Comparison of ENCODE assay signal across 1 cellular context in the genomic region with DNA sequence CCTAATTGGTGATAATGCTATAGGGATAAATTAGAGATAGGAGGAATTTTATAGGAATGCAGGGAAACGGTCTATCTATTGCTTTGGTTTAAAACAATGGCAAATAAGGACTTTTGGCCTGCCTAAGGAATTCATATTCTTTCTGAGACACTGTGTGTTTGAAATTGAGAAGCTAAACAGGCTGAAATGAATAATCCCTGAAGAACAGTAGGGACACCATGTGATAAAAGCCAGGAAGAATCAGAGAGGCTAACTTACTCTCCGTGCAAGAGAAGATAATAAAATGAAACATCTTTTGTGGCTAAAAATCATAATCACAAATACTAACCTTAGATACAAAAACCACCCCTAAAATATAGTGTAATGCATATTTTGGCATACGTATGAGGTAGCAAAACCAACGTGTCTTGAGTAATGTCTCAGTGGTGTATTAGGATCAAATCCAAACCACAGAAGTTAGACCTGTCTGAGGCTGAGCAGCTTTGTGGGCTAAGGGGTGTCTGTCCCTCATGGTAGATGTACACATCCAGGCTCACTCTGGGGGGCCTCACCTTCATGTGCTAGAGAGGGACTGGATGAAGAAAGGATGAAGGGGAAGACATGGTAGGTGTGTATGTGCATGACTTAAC.
TF ChIP-seq lines count a peak whose summit lies in the region.

No MANE protein-coding gene starts in this region.

TF ChIP-seq in SK-N-SH treated with all-trans-retinoic acid at 6 μM for 48 hours, 23 proteins besides CTCF, POLR2A, EP300 and RAD21 (continued from another document):
- TF ChIP-seq CSRNP3 (CRISPR knock-in tag; IDR thresholded peaks at IDR 0.05), result no peak
